Comparison of ENCODE assay signal across 27 cellular contexts in genomic region chr3:100726706-100727105, GRCh38. TPM values are rescaled to one million over a fixed set of nuclear protein-coding genes. Genes with fewer than 3 reads are reported as not detected.
DNase-seq lines count a peak whose midpoint lies in the region; TF ChIP-seq lines count a peak whose summit lies in the region.
"Had no signal": no experiment of that assay in that cellular context is flagged by ENCODE, and none has a peak within 500 bp of the region (broad histone marks: within the 10 kb centered on the region; RNA-seq: fewer than 3 reads in every experiment).

No MANE protein-coding gene starts in this region.

- no peak overlapping the region for H3K9ac ChIP-seq in H9 (ENCODE audit: extremely low read depth, insufficient read length, low read length)
- H3K9ac ChIP-seq: KMS-11 had no signal

- H2BK20ac ChIP-seq in H9 (ENCODE audit: low read depth, low read length, poor library complexity, severe bottlenecking): no peak overlapping the region

- no peaks in the 10 kb centered on the region for H3K9me3 Mint-ChIP-seq in activated T-cell treated with anti-CD3 and anti-CD28 coated beads, Interleukin-2, amount 50 U/mL, for 24 hours
- H3K9me3 Mint-ChIP-seq in H9 (no peaks in the 10 kb centered on the region), chondrocyte (ENCODE audit: low read depth) (no peaks in the 10 kb centered on the region), progenitor cell of endocrine pancreas (ENCODE audit: low read depth) (no peaks in the 10 kb centered on the region)
- H3K9me3 Mint-ChIP-seq: activated naive CD4-positive, alpha-beta T cell treated with anti-CD3 and anti-CD28 coated beads for 36 hours; nephron had no signal

- H3K27me3 Mint-ChIP-seq in activated T-cell treated with anti-CD3 and anti-CD28 coated beads, Interleukin-2, amount 50 U/mL, for 24 hours: no peaks in the 10 kb centered on the region
- no peaks in the 10 kb centered on the region for H3K27me3 Mint-ChIP-seq in H9 (ENCODE audit: low read depth)
- no peaks in the 10 kb centered on the region for H3K27me3 Mint-ChIP-seq in chondrocyte (ENCODE audit: low read depth)
- H3K27me3 Mint-ChIP-seq in progenitor cell of endocrine pancreas: no peaks in the 10 kb centered on the region
- H3K27me3 Mint-ChIP-seq: activated CD4-positive, alpha-beta T cell treated with anti-CD3 and anti-CD28 coated beads for 36 hours had no signal

- H3T11ph ChIP-seq in H9 (ENCODE audit: low read length): no peak overlapping the region

- DNase-seq in activated T-cell treated with anti-CD3 and anti-CD28 coated beads, Interleukin-2, amount 50 U/mL, for 24 hours: no peak
- no peak for DNase-seq in activated T-cell treated with anti-CD3 and anti-CD28 coated beads, Interleukin-2, amount 50 U/mL, for 1 hour
- DNase-seq in H9: no peak
- no peak for DNase-seq in chondrocyte (ENCODE audit: low spot score)
- DNase-seq in progenitor cell of endocrine pancreas (ENCODE audit: low spot score, unreplicated experiment): no peak
- DNase-seq in NCI-H526 (lab: John Stamatoyannopoulos, UW): no peak
- no peak for DNase-seq in NCI-H748 treated with DMSO at 0.1 percent for 48 hours (lab: John Stamatoyannopoulos, UW)
- DNase-seq in NCI-H69 (lab: John Stamatoyannopoulos, UW): no peak
- DNase-seq: activated CD4-positive, alpha-beta T cell treated with anti-CD3 and anti-CD28 coated beads for 36 hours; activated naive CD4-positive, alpha-beta T cell treated with anti-CD3 and anti-CD28 coated beads for 36 hours; cerebellar nuclear complex; gastrocnemius medialis; lower lobe of right lung; MM.1S; NCI-H2029; NCI-H524 treated with DMSO at 0.1 percent for 48 hours; pancreas; PC-9; Right ventricle myocardium superior; stimulated activated CD4-positive, alpha-beta T cell treated with anti-CD3 and anti-CD28 coated beads, Interleukin-1b, Interleukin-23, amount 100 ng/mL, for 48 hours; stimulated activated naive CD8-positive, alpha-beta T cell treated with anti-CD3 and anti-CD28 coated beads, Interleukin-15, Interleukin-2, amounts not matched to agents 100 U/mL and 50 U/mL, for 24 hours had no signal

- H2BK5ac ChIP-seq in H9 (ENCODE audit: insufficient read length, low read length): no peak overlapping the region

- no CpG with 5 or more reads among the region's 1 CpG for WGBS in H9 (ENCODE audit: extremely low coverage, insufficient read length, low lambda C conversion rate)

- no peak overlapping the region for H2AK5ac ChIP-seq in H9 (ENCODE audit: insufficient read length, low read length)

- H3K14ac ChIP-seq in H9 (ENCODE audit: insufficient read depth, low read length): no peak overlapping the region

- no peak overlapping the region for H4K91ac ChIP-seq in H9 (ENCODE audit: insufficient read length, low read depth, low read length)

- no peak overlapping the region for H2BK120ac ChIP-seq in H9 (ENCODE audit: low read depth, low read length, poor library complexity, severe bottlenecking)

- H2BK15ac ChIP-seq in H9 (ENCODE audit: low read depth, low read length): no peak overlapping the region

- no peaks in the 10 kb centered on the region for H4K20me1 ChIP-seq in H9 (ENCODE audit: control insufficient read depth, insufficient read depth, insufficient read length)

- no peak overlapping the region for H3K23ac ChIP-seq in H9 (ENCODE audit: insufficient read length, low read depth, low read length)

- no peak for TF ChIP-seq CTCF in H9 (conservative IDR thresholded peaks at IDR 0.05)
- no peak for TF ChIP-seq CTCF in chondrocyte (IDR thresholded peaks at IDR 0.05)
- TF ChIP-seq CTCF in progenitor cell of endocrine pancreas (IDR thresholded peaks at IDR 0.05; ENCODE audit: unreplicated experiment): no peak

- H3K4me1 ChIP-seq in H9 (ENCODE audit: insufficient read depth, low read length): no peaks in the 10 kb centered on the region
- H3K4me1 ChIP-seq: A549, HAP-1, lower lobe of right lung, pancreas had no signal

- no peak overlapping the region for H2BK12ac ChIP-seq in H9 (ENCODE audit: insufficient read length, low read depth, low read length)

- H2AFZ ChIP-seq in H9 (ENCODE audit: low read length): no peak overlapping the region
- H2AFZ ChIP-seq: hepatocyte, PC-9 had no signal

- peak overlapping the region; percentile 72 for H3K27ac Mint-ChIP-seq in activated T-cell treated with anti-CD3 and anti-CD28 coated beads, Interleukin-2, amount 50 U/mL, for 24 hours
- H3K27ac Mint-ChIP-seq in H9 (peak overlapping the region in 2 of 3 experiments; percentile 26 to 33; a peak in 2 of 7 replicates), chondrocyte (ENCODE audit: unreplicated experiment) (peak overlapping the region; percentile 28), progenitor cell of endocrine pancreas (peak overlapping the region; percentile 5)
- H3K27ac Mint-ChIP-seq: activated CD4-positive, alpha-beta T cell treated with anti-CD3 and anti-CD28 coated beads for 36 hours; activated naive CD4-positive, alpha-beta T cell treated with anti-CD3 and anti-CD28 coated beads for 36 hours; nephron had no signal

- no peaks in the 10 kb centered on the region for H3K9me3 ChIP-seq in H9 (ENCODE audit: control insufficient read depth, low read depth, low read length)
- H3K9me3 ChIP-seq: A549, gastrocnemius medialis, HAP-1, lower lobe of right lung, pancreas had no signal

- no peaks in the 10 kb centered on the region for H3K27me3 ChIP-seq in H9 (ENCODE audit: insufficient read depth, low read length)
- H3K27me3 ChIP-seq: gastrocnemius medialis, hepatocyte, pancreas had no signal

- H3K18ac ChIP-seq in H9 (ENCODE audit: insufficient read length, low read depth, low read length): no peak overlapping the region

- peaks cover 25% of the 10 kb centered on the region for H3K4me1 Mint-ChIP-seq in activated T-cell treated with anti-CD3 and anti-CD28 coated beads, Interleukin-2, amount 50 U/mL, for 24 hours (ENCODE audit: low read depth)
- peaks cover 7 to 9% of the 10 kb centered on the region in 2 experiments for H3K4me1 Mint-ChIP-seq in H9
- peaks cover 33% of the 10 kb centered on the region for H3K4me1 Mint-ChIP-seq in chondrocyte (ENCODE audit: low read depth)
- peaks cover 2% of the 10 kb centered on the region for H3K4me1 Mint-ChIP-seq in progenitor cell of endocrine pancreas (ENCODE audit: low read depth)
- H3K4me1 Mint-ChIP-seq: nephron had no signal

- no peak overlapping the region for H3K4me2 ChIP-seq in H9 (ENCODE audit: insufficient read depth, insufficient read length, low read length)
- H3K4me2 ChIP-seq: A549, hepatocyte, KMS-11, PC-9 had no signal

- no peak overlapping the region for H4K8ac ChIP-seq in H9 (replicated peaks; ENCODE audit: insufficient read length, low read depth, low read length)

- H3K23me2 ChIP-seq in H9 (ENCODE audit: insufficient read length, low read depth, low read length, poor library complexity, severe bottlenecking): no peaks in the 10 kb centered on the region

- no peak overlapping the region for H3K4me3 Mint-ChIP-seq in activated T-cell treated with anti-CD3 and anti-CD28 coated beads, Interleukin-2, amount 50 U/mL, for 24 hours
- H3K4me3 Mint-ChIP-seq in H9 (no peak overlapping the region), chondrocyte (ENCODE audit: unreplicated experiment) (no peak overlapping the region), progenitor cell of endocrine pancreas (ENCODE audit: low read depth) (no peak overlapping the region)
- H3K4me3 Mint-ChIP-seq: activated CD4-positive, alpha-beta T cell treated with anti-CD3 and anti-CD28 coated beads for 36 hours; activated naive CD4-positive, alpha-beta T cell treated with anti-CD3 and anti-CD28 coated beads for 36 hours; nephron had no signal

- H3K56ac ChIP-seq in H9 (ENCODE audit: insufficient read length, low read depth, low read length): no peak overlapping the region

- no peaks in the 10 kb centered on the region for H3K79me1 ChIP-seq in H9 (ENCODE audit: insufficient read depth, low read depth, low read length, poor library complexity, severe bottlenecking)

- no peak overlapping the region for H3K27ac ChIP-seq in H9 (ENCODE audit: insufficient read length, low read depth, low read length)
- H3K27ac ChIP-seq: A549, gastrocnemius medialis, hepatocyte, HL-60, KMS-11, lower lobe of right lung, pancreas, PC-9 had no signal

- H3K79me2 ChIP-seq in H9 (ENCODE audit: insufficient read depth, low read length): no peaks in the 10 kb centered on the region; the same call in 1 of the 2 replicates

- no peak overlapping the region for H4K5ac ChIP-seq in H9 (ENCODE audit: insufficient read length, low read depth, low read length)

- H3K4ac ChIP-seq in H9 (ENCODE audit: low read depth, low read length): no peak overlapping the region

- H3K36me3 Mint-ChIP-seq in activated T-cell treated with anti-CD3 and anti-CD28 coated beads, Interleukin-2, amount 50 U/mL, for 24 hours (ENCODE audit: low read depth): peaks cover 86% of the 10 kb centered on the region
- peaks cover 22 to 69% (median 56%) of the 10 kb centered on the region in 3 experiments; a peak in 6 of 7 replicates for H3K36me3 Mint-ChIP-seq in H9 (ENCODE audit: insufficient read depth in 1 of 3, low read depth in 3 of 3)
- peaks cover 31% of the 10 kb centered on the region for H3K36me3 Mint-ChIP-seq in chondrocyte (ENCODE audit: low read depth)
- H3K36me3 Mint-ChIP-seq in progenitor cell of endocrine pancreas (ENCODE audit: insufficient read depth): peaks cover 27% of the 10 kb centered on the region

RNA-seq across cellular contexts. Expression of gene TFG, which starts 17.4 kb away (rescaled TPM):
- total RNA-seq in H9 (2021): 80.7 and 81.9 TPM in 2 replicates
- total RNA-seq in chondrocyte: 148 to 162 TPM (median 149 TPM) in 3 replicates
- total RNA-seq in progenitor cell of endocrine pancreas: 108 and 111 TPM in 2 replicates

Comparison
In these comparisons a context has a peak if more than half of its experiments do, and no peak if none do; other contexts are left out.
1. H3K27ac Mint-ChIP-seq: peak in every context shown above with its lines; median percentile 72 in activated T-cell treated with anti-CD3 and anti-CD28 coated beads, Interleukin-2, amount 50 U/mL, for 24 hours; 30 in H9; 28 in chondrocyte; 5 in progenitor cell of endocrine pancreas.